ENCODE assay signal across 1 cellular context in genomic region chr20:64043768-64044167, GRCh38.
TF ChIP-seq lines count a peak whose summit lies in the region.

No MANE protein-coding gene starts in this region.

TF ChIP-seq in endothelial cell of umbilical vein, 7 proteins besides CTCF, POLR2A, EP300 and RAD21:
- no peak for TF ChIP-seq GATA2 (IDR thresholded peaks at IDR 0.05; ENCODE audit: insufficient read depth, insufficient read length, low read depth, low read length)
- no peak for TF ChIP-seq EZH2 (IDR thresholded peaks at IDR 0.05; ENCODE audit: borderline replicate concordance, low read depth, low read length, severe bottlenecking)
- no peak for TF ChIP-seq MAX (IDR thresholded peaks at IDR 0.05; ENCODE audit: insufficient read depth, insufficient read length)
- TF ChIP-seq POLR2AphosphoS5 (IDR thresholded peaks at IDR 0.05; ENCODE audit: insufficient read depth, low read depth, low read length) = no peak
- no peak for TF ChIP-seq MYC (IDR thresholded peaks at IDR 0.05; ENCODE audit: low read depth, low read length)
TF ChIP-seq in endothelial cell of umbilical vein: peak in this region for 0.
